In genomic region chr1:162678439-162678838, GRCh38 we compare ENCODE assay signal across 1 cellular context.
TF ChIP-seq lines count a peak whose summit lies in the region.

No MANE protein-coding gene starts in this region.

TF ChIP-seq in A549, 52 proteins besides CTCF, POLR2A, EP300 and RAD21:
- TF ChIP-seq SMC3 (IDR thresholded peaks at IDR 0.05): no peak
- no peak for TF ChIP-seq BHLHE40 (IDR thresholded peaks at IDR 0.05; ENCODE audit: low read depth, low read length)
- TF ChIP-seq KDM5A (IDR thresholded peaks at IDR 0.05): no peak
- TF ChIP-seq ZSCAN20 (CRISPR knock-in tag; IDR thresholded peaks at IDR 0.05): no peak
- TF ChIP-seq FOSB (CRISPR knock-in tag; IDR thresholded peaks at IDR 0.05): no peak
- no peak for TF ChIP-seq HOXB5 (CRISPR knock-in tag; IDR thresholded peaks at IDR 0.05)
- no peak for TF ChIP-seq CBX8 (IDR thresholded peaks at IDR 0.05)
- no peak for TF ChIP-seq HOXB13 (CRISPR knock-in tag; IDR thresholded peaks at IDR 0.05; ENCODE audit: low read depth)
- no peak for TF ChIP-seq CHD4 (IDR thresholded peaks at IDR 0.05; ENCODE audit: borderline replicate concordance)
- TF ChIP-seq ZFP36 (IDR thresholded peaks at IDR 0.05; ENCODE audit: borderline replicate concordance, partially characterized antibody): no peak
- TF ChIP-seq USF2 (IDR thresholded peaks at IDR 0.05): no peak
- TF ChIP-seq ESRRA (IDR thresholded peaks at IDR 0.05; ENCODE audit: borderline replicate concordance, low read length): no peak
- TF ChIP-seq CEBPB (IDR thresholded peaks at IDR 0.05): no peak
- TF ChIP-seq JUNB (IDR thresholded peaks at IDR 0.05): no peak
- TF ChIP-seq ELK1 (IDR thresholded peaks at IDR 0.05; ENCODE audit: low read depth, low read length): no peak
